ENCODE assay signal across 11 cellular contexts in genomic region chr19:30020189-30020588, GRCh38.
"Had no signal": no experiment of that assay in that cellular context is flagged by ENCODE, and none has a peak within 500 bp of the region (broad histone marks: within the 10 kb centered on the region; RNA-seq: fewer than 3 reads in every experiment).

No MANE protein-coding gene starts in this region.

- DNase-seq: GM23248, GOT3, H7, H9, HCEC 1CT, HFFc6 had no signal

- H3K27ac Mint-ChIP-seq: GM23338, H9, HFFc6 had no signal

- H3K9me3 ChIP-seq: HAP-1 had no signal

- H3K4me3 ChIP-seq: GM23248, GM23338, HAP-1 had no signal

- H3K9me3 Mint-ChIP-seq: GM23338, HFFc6 had no signal

- H3K4me1 Mint-ChIP-seq: H9 had no signal

- FAIRE-seq: H1, H54 had no signal

- H3K27ac ChIP-seq: GM23248 had no signal

- H3K4me3 Mint-ChIP-seq: GM23338, H9, HFFc6 had no signal

- ATAC-seq: GM23338, HCT116 had no signal
